18 cellular contexts compared by ENCODE assay signal in genomic region chr17:28001149-28001548, GRCh38. TPM values are rescaled to one million over a fixed set of nuclear protein-coding genes. Genes with fewer than 3 reads are reported as not detected.
DNase-seq lines count a peak whose midpoint lies in the region; ATAC-seq lines count a peak whose summit lies in the region.
"Had no signal": no experiment of that assay in that cellular context is flagged by ENCODE, and none has a peak within 500 bp of the region (broad histone marks: within the 10 kb centered on the region; RNA-seq: fewer than 3 reads in every experiment).

No MANE protein-coding gene starts in this region.

- in situ Hi-C loops in GM23248 (cut with MboI): no loop called here

- no peaks in the 10 kb centered on the region for H3F3A ChIP-seq in GM23248 (ENCODE audit: insufficient read depth)

- no peak overlapping the region for H2AFZ ChIP-seq in GM23248
- H2AFZ ChIP-seq: PC-9 had no signal

- WGBS in GM23248 (ENCODE audit: low coverage in 1 of 2, low lambda C conversion rate in 2 of 2, missing lambda C conversion rate in 2 of 2), 2 experiments: 19 to 24% methylated on average over 3 of the region's 3 CpGs

- H3K27ac ChIP-seq in GM23248: no peak overlapping the region
- H3K27ac ChIP-seq: PC-9 had no signal

- H3K9me3 Mint-ChIP-seq in activated T-helper 17 cell treated with anti-CD3 and anti-CD28 coated beads, Interleukin-2, amount 50 U/mL, for 72 hours: no peaks in the 10 kb centered on the region
- H3K9me3 Mint-ChIP-seq: CD4-positive, CD25-positive, alpha-beta regulatory T cell had no signal

- no peaks in the 10 kb centered on the region for H3K27me3 ChIP-seq in GM23248 (replicated peaks; ENCODE audit: insufficient read depth)

- H3K4me3 Mint-ChIP-seq in activated T-helper 17 cell treated with anti-CD3 and anti-CD28 coated beads, Interleukin-2, amount 50 U/mL, for 72 hours: no peak overlapping the region
- H3K4me3 Mint-ChIP-seq: CD4-positive, CD25-positive, alpha-beta regulatory T cell had no signal

- H3K36me3 ChIP-seq in GM23248 (ENCODE audit: low read depth): no peaks in the 10 kb centered on the region

- ATAC-seq in activated T-helper 17 cell treated with anti-CD3 and anti-CD28 coated beads, Interleukin-2, amount 50 U/mL, for 72 hours (replicated peaks): peak; percentile 53
- ATAC-seq: HCT116 had no signal

- H3K4me1 ChIP-seq in GM23248 (ENCODE audit: insufficient read depth): no peaks in the 10 kb centered on the region

- DNase-seq in GM23248 (peak; percentile 48), M059J (ENCODE audit: low read depth) (peak; percentile 42), iris pigment epithelial cell (ENCODE audit: low read depth) (peak; percentile 7), iPS-NIHi11 (ENCODE audit: low spot score) (no peak), AML-193 (lab: John Stamatoyannopoulos, UW) (no peak), germinal center (ENCODE audit: low spot score) (no peak)
- DNase-seq: ACHN; Calu3; CD4-positive, CD25-positive, alpha-beta regulatory T cell; EL; GOT3; Karpas-422; NCI-H1092 treated with DMSO at 0.1 percent for 48 hours; NCI-H1694 treated with DMSO at 0.1 percent for 48 hours; NCI-H524; PC-9 had no signal

- no peaks in the 10 kb centered on the region for H3K79me2 ChIP-seq in GM23248 (ENCODE audit: insufficient read depth)

- no peaks in the 10 kb centered on the region for H4K20me1 ChIP-seq in GM23248 (ENCODE audit: insufficient read depth)

- no peaks in the 10 kb centered on the region for H3K36me3 Mint-ChIP-seq in activated T-helper 17 cell treated with anti-CD3 and anti-CD28 coated beads, Interleukin-2, amount 50 U/mL, for 72 hours (ENCODE audit: low read depth)
- H3K36me3 Mint-ChIP-seq: CD4-positive, CD25-positive, alpha-beta regulatory T cell had no signal

- H3K9me2 ChIP-seq in GM23248 (ENCODE audit: insufficient read depth): no peaks in the 10 kb centered on the region

- H3K4me3 ChIP-seq in GM23248: no peak overlapping the region
- H3K4me3 ChIP-seq: PC-9 had no signal

- no peak overlapping the region for H3K9ac ChIP-seq in GM23248

- peaks cover 9% of the 10 kb centered on the region for H3K27me3 Mint-ChIP-seq in activated T-helper 17 cell treated with anti-CD3 and anti-CD28 coated beads, Interleukin-2, amount 50 U/mL, for 72 hours

- no peaks in the 10 kb centered on the region for H3K9me3 ChIP-seq in GM23248 (ENCODE audit: low read depth)

- H3K4me1 Mint-ChIP-seq in activated T-helper 17 cell treated with anti-CD3 and anti-CD28 coated beads, Interleukin-2, amount 50 U/mL, for 72 hours: no peaks in the 10 kb centered on the region
- H3K4me1 Mint-ChIP-seq: CD4-positive, CD25-positive, alpha-beta regulatory T cell had no signal

- no peak overlapping the region for H3K4me2 ChIP-seq in GM23248 (ENCODE audit: unreplicated experiment)
- H3K4me2 ChIP-seq: PC-9 had no signal

- H3K27ac Mint-ChIP-seq in activated T-helper 17 cell treated with anti-CD3 and anti-CD28 coated beads, Interleukin-2, amount 50 U/mL, for 72 hours: no peak overlapping the region
- H3K27ac Mint-ChIP-seq: CD4-positive, CD25-positive, alpha-beta regulatory T cell had no signal

RNA-seq across cellular contexts. Expression of gene NLK, which starts 41.3 kb away (rescaled TPM):
- total RNA-seq in GM23248 (2014; rRNA removed; shearing (Covaris generic)): 11.4 and 17.6 TPM in 2 replicates
- 3.8 and 4.1 TPM in 2 replicates for polyA plus RNA-seq in GM23248 (2016; fragmentation: Nextera tagmentation; extraction: Ambion mirVana)
- 17.8 and 19.5 TPM in 2 replicates for total RNA-seq in M059J (2014; rRNA removed; shearing (Covaris generic))
- total RNA-seq in activated T-helper 17 cell treated with anti-CD3 and anti-CD28 coated beads, Interleukin-2, amount 50 U/mL, for 72 hours: 10 to 100 TPM in 1 of 2 donors, 1 to 10 TPM in 1; 8.2 to 11.6 TPM

Comparison
In these comparisons a context has a peak if more than half of its experiments do, and no peak if none do; other contexts are left out.
1. DNase-seq: peak in GM23248 (single experiment), M059J (single experiment) and iris pigment epithelial cell (single experiment); none in iPS-NIHi11 (single experiment), AML-193 (0 of 2) and germinal center (single experiment).